In the genomic region with DNA sequence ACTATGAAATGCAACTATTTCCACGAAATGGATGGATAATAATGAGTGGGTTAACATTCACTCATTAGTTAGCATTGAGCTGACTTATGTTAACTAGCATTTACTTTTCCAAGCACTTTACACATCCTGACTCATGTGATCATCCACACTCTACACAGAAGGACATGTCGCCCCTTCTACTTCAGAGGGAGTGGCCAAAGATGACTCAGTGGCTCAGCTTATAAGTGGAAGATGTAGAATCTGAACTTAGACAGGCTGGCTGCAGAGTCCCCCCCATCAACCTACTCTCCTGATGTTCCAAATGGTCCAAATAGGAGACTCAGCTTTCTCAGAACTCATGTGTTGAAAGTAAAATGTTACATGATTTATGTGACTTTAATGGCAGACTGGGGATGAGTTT, we compare ENCODE assay signal across 25 cellular contexts.
A peak's percentile ranks its signal among the peaks of the same experiment; 100 is the strongest.
DNase-seq lines count a peak whose midpoint lies in the region; ATAC-seq, FAIRE-seq and TF ChIP-seq lines count a peak whose summit lies in the region.
"Had no signal": no experiment of that assay in that cellular context is flagged by ENCODE, and none has a peak within 500 bp of the region (broad histone marks: within the 10 kb centered on the region; RNA-seq: fewer than 3 reads in every experiment).

No MANE protein-coding gene starts in this region.

- peaks cover 3% of the 10 kb centered on the region for H3K9me3 ChIP-seq in right cardiac atrium (ENCODE audit: control insufficient read depth, low read length)
- H3K9me3 ChIP-seq: BLaER1, Caco-2, HAP-1 had no signal

- H3K36me3 Mint-ChIP-seq in natural killer cell treated with Interleukin-12 subunit alpha and Interleukin-12 subunit beta and Interleukin-15 and Interleukin-18, amount 100 ng/mL, for 72 hours: no peaks in the 10 kb centered on the region
- H3K36me3 Mint-ChIP-seq: CD4-positive, CD25-positive, alpha-beta regulatory T cell; CD8-positive, alpha-beta T cell had no signal

- intact Hi-C loops in dorsolateral prefrontal cortex (cut with DNase I) (loop anchor here in 1 of 2 donors (10.0 kb wide), 1 partner anchor 717 kb away; no protein-coding TSS in a partner anchor), right cardiac atrium (cut with DNase I) (no loop called here)

- no peak overlapping the region for H3K4me3 Mint-ChIP-seq in natural killer cell treated with Interleukin-12 subunit alpha and Interleukin-12 subunit beta and Interleukin-15 and Interleukin-18, amount 100 ng/mL, for 72 hours
- H3K4me3 Mint-ChIP-seq: B cell; CD4-positive, CD25-positive, alpha-beta regulatory T cell; CD8-positive, alpha-beta T cell; HFFc6 had no signal

- no peak for ATAC-seq in natural killer cell treated with Interleukin-12 subunit alpha and Interleukin-12 subunit beta and Interleukin-15 and Interleukin-18, amount 100 ng/mL, for 72 hours
- no peak for ATAC-seq in right cardiac atrium
- ATAC-seq: CD8-positive, alpha-beta T cell had no signal

- peaks cover 0 to 6% of the 10 kb centered on the region in 2 donors for H3K27me3 Mint-ChIP-seq in natural killer cell treated with Interleukin-12 subunit alpha and Interleukin-12 subunit beta and Interleukin-15 and Interleukin-18, amount 100 ng/mL, for 72 hours
- H3K27me3 Mint-ChIP-seq: B cell; CD4-positive, CD25-positive, alpha-beta regulatory T cell had no signal

- WGBS in right cardiac atrium: 71% methylated on average over 2 of the region's 2 CpGs

- no peak overlapping the region for H3K27ac Mint-ChIP-seq in natural killer cell treated with Interleukin-12 subunit alpha and Interleukin-12 subunit beta and Interleukin-15 and Interleukin-18, amount 100 ng/mL, for 72 hours
- H3K27ac Mint-ChIP-seq: B cell; CD4-positive, CD25-positive, alpha-beta regulatory T cell; CD8-positive, alpha-beta T cell; HFFc6 had no signal

- H3K4me1 Mint-ChIP-seq in natural killer cell treated with Interleukin-12 subunit alpha and Interleukin-12 subunit beta and Interleukin-15 and Interleukin-18, amount 100 ng/mL, for 72 hours (ENCODE audit: low read depth in 2 of 2): no peaks in the 10 kb centered on the region
- H3K4me1 Mint-ChIP-seq: B cell; CD4-positive, CD25-positive, alpha-beta regulatory T cell had no signal

- no peak for TF ChIP-seq CTCF in dorsolateral prefrontal cortex (IDR thresholded peaks at IDR 0.05 in 54 of 56, conservative IDR thresholded peaks at IDR 0.05 in 2 of 56; ENCODE audit: low read depth in 1 of 56, partially characterized antibody in 56 of 56)

- DNase-seq in Daoy (ENCODE audit: low read depth) (peak; percentile 62), HT1080 (ENCODE audit: low read depth) (peak; percentile 27), dorsolateral prefrontal cortex (no peak), kidney tubule cell (ENCODE audit: low spot score) (peak; percentile 1), HTR-8/SVneo (ENCODE audit: insufficient read length, low spot score) (no peak), right cardiac atrium (no peak), NCI-H2171 (lab: John Stamatoyannopoulos, UW) (no peak)
- no peak for DNase-seq in natural killer cell treated with Interleukin-12 subunit alpha and Interleukin-12 subunit beta and Interleukin-15 and Interleukin-18, amount 100 ng/mL, for 72 hours (ENCODE audit: low spot score)
- DNase-seq: Caco-2; CD4-positive, CD25-positive, alpha-beta regulatory T cell; CD8-positive, alpha-beta T cell; DMS153; DND-41; EL; GDM1; GOT3; HFFc6 had no signal

- H3K4me1 ChIP-seq in right cardiac atrium (ENCODE audit: control insufficient read depth, insufficient read depth, low read length): no peaks in the 10 kb centered on the region
- H3K4me1 ChIP-seq: BLaER1, Caco-2, HAP-1 had no signal

- H3K4me3 ChIP-seq in dorsolateral prefrontal cortex: no peak overlapping the region
- no peak overlapping the region for H3K4me3 ChIP-seq in right cardiac atrium (ENCODE audit: low read length)
- H3K4me3 ChIP-seq: BLaER1, HAP-1 had no signal

- FAIRE-seq in HTR-8/SVneo (lab: Jason Lieb, UNC): no peak
- FAIRE-seq: A204.1, GM12892, H54 had no signal

- H3K27me3 ChIP-seq in dorsolateral prefrontal cortex (no peaks in the 10 kb centered on the region), right cardiac atrium (ENCODE audit: control insufficient read depth, insufficient read depth) (no peaks in the 10 kb centered on the region)
- H3K27me3 ChIP-seq: BLaER1 had no signal

- H3K27ac ChIP-seq in dorsolateral prefrontal cortex (peak overlapping the region in 31 of 59 donors; percentile 2 to 83 (median 63)), right cardiac atrium (ENCODE audit: low read length) (no peak overlapping the region)
- H3K27ac ChIP-seq: 22Rv1, BLaER1, C4-2B had no signal

- H3K9me3 Mint-ChIP-seq in natural killer cell treated with Interleukin-12 subunit alpha and Interleukin-12 subunit beta and Interleukin-15 and Interleukin-18, amount 100 ng/mL, for 72 hours: peaks cover 6% of the 10 kb centered on the region
- H3K9me3 Mint-ChIP-seq: CD8-positive, alpha-beta T cell had no signal

Comparison
In these comparisons a context has a peak if more than half of its experiments do, and no peak if none do; other contexts are left out.
1. DNase-seq: peak in Daoy (single experiment), HT1080 (single experiment) and kidney tubule cell (single experiment); none in dorsolateral prefrontal cortex (0 of 10), natural killer cell treated with Interleukin-12 subunit alpha and Interleukin-12 subunit beta and Interleukin-15 and Interleukin-18, amount 100 ng/mL, for 72 hours (single experiment), HTR-8/SVneo (single experiment), right cardiac atrium (0 of 3) and NCI-H2171 (single experiment).